ENCODE assay signal across 14 cellular contexts in genomic region chr9:11933926-11934325, GRCh38.
A peak's percentile ranks its signal among the peaks of the same experiment; 100 is the strongest.
DNase-seq lines count a peak whose midpoint lies in the region; ATAC-seq, FAIRE-seq and TF ChIP-seq lines count a peak whose summit lies in the region.
"Had no signal": no experiment of that assay in that cellular context is flagged by ENCODE, and none has a peak within 500 bp of the region (broad histone marks: within the 10 kb centered on the region; RNA-seq: fewer than 3 reads in every experiment).

No MANE protein-coding gene starts in this region.

- POLR2A ChIA-PET in HepG2 (lab: Yijun Ruan, JAX): no interaction called here

- ATAC-seq in HepG2 (no peak), right lobe of liver (no peak)

- H3K4me3 ChIP-seq in HepG2 (replicated peaks in 1 of 3; ENCODE audit: insufficient read depth in 1 of 3, low read depth in 2 of 3, low read length in 3 of 3) (no peak overlapping the region), right lobe of liver (no peak overlapping the region), fibroblast of pulmonary artery (replicated peaks; ENCODE audit: low read depth, low read length) (no peak overlapping the region)
- H3K4me3 ChIP-seq: left ventricle myocardium inferior had no signal

- H2AFZ ChIP-seq in HepG2 (ENCODE audit: low read length): no peak overlapping the region

- CTCF ChIA-PET in HepG2 (lab: Yijun Ruan, JAX; ENCODE audit: low intra/inter-chr PET ratio, low total read pairs): no interaction called here

- H3K27me3 ChIP-seq in HepG2 (ENCODE audit: control insufficient read depth in 1 of 2, insufficient read depth in 2 of 2, low read length in 2 of 2) (no peaks in the 10 kb centered on the region), right lobe of liver (no peaks in the 10 kb centered on the region)

- no TSS peak for BruUV-seq in HepG2 (replicated peaks; lab: Mats Ljungman, UMichigan)

- no peaks in the 10 kb centered on the region for H3K79me2 ChIP-seq in HepG2 (ENCODE audit: insufficient read depth, low read length)

- no peaks in the 10 kb centered on the region for H3K4me1 ChIP-seq in HepG2 (ENCODE audit: insufficient read depth, low read length)
- H3K4me1 ChIP-seq in right lobe of liver: no peaks in the 10 kb centered on the region
- H3K4me1 ChIP-seq: left ventricle myocardium inferior had no signal

- in situ Hi-C loops in HepG2 (cut with HindIII; ENCODE audit: extremely low pct_ligation_motif_present, low pct_unique_long_range_greater_than_20kb): no loop called here

- TF ChIP-seq CTCF in HepG2 (CRISPR knock-in tag; IDR thresholded peaks at IDR 0.05) (no peak), right lobe of liver (IDR thresholded peaks at IDR 0.05) (no peak), fibroblast of pulmonary artery (IDR thresholded peaks at IDR 0.05; ENCODE audit: low read length, missing control alignments) (no peak)

- intact Hi-C loops in HepG2 (cut with micrococcal nuclease; ENCODE audit: unreplicated experiment) (no loop called here), right lobe of liver (cut with DNase I) (no loop called here)

- no peak for TF ChIP-seq POLR2A in HepG2 (IDR thresholded peaks at IDR 0.05; ENCODE audit: insufficient read depth in 1 of 2, low read depth in 2 of 2, low read length in 2 of 2)
- TF ChIP-seq POLR2A in right lobe of liver (IDR thresholded peaks at IDR 0.05): no peak

- H3K36me3 ChIP-seq in HepG2 (replicated peaks in 1 of 2; ENCODE audit: control insufficient read depth in 1 of 2, insufficient read depth in 2 of 2, low read length in 2 of 2) (no peaks in the 10 kb centered on the region), right lobe of liver (no peaks in the 10 kb centered on the region)
- H3K36me3 ChIP-seq: left ventricle myocardium inferior had no signal

- H3K27ac ChIP-seq in HepG2 (ENCODE audit: extremely low read length, insufficient read depth, low read length) (no peak overlapping the region), right lobe of liver (no peak overlapping the region)
- H3K27ac ChIP-seq: left ventricle myocardium inferior had no signal

- TF ChIP-seq RAD21 in HepG2 (CRISPR knock-in tag; IDR thresholded peaks at IDR 0.05): no peak

- no peak for TF ChIP-seq EP300 in HepG2 (IDR thresholded peaks at IDR 0.05; ENCODE audit: low read depth in 2 of 2, low read length in 2 of 2)
- TF ChIP-seq EP300 in HepG2 (CRISPR knock-in tag; IDR thresholded peaks at IDR 0.05; ENCODE audit: borderline replicate concordance): no peak

- no peak for FAIRE-seq in HepG2 (lab: Jason Lieb, UNC)
- FAIRE-seq: G401.6, urothelium cell line had no signal

- H4K20me1 ChIP-seq in HepG2 (ENCODE audit: insufficient read depth, low read length): no peaks in the 10 kb centered on the region

- no peak overlapping the region for H3K9ac ChIP-seq in HepG2 (ENCODE audit: insufficient read depth, low read depth, low read length)

- peaks cover 60% of the 10 kb centered on the region for H3K9me3 ChIP-seq in HepG2 (ENCODE audit: low read length)
- H3K9me3 ChIP-seq in right lobe of liver: no peaks in the 10 kb centered on the region

- DNase-seq in HepG2 (ENCODE audit: low spot score) (no peak), right lobe of liver (no peak), RKO (ENCODE audit: low spot score) (peak; percentile 78), fibroblast of pulmonary artery (ENCODE audit: low read depth) (peak; percentile 66), SIG-M5 treated with dmso at 0.1 percent for 504 hours (lab: John Stamatoyannopoulos, UW; ENCODE audit: unreplicated experiment) (no peak), NCI-H510A treated with DMSO at 0.1 percent for 48 hours (lab: John Stamatoyannopoulos, UW) (no peak)
- DNase-seq in activated naive CD4-positive, alpha-beta T cell treated with Interleukin-2 at 50 U/mL for 16 hours: no peak
- no peak for DNase-seq in activated effector memory CD4-positive, alpha-beta T cell treated with Interleukin-2 at 50 U/mL for 16 hours
- DNase-seq: activated naive CD4-positive, alpha-beta T cell treated with anti-CD3 and anti-CD28 coated beads for 36 hours; dermis blood vessel endothelial cell; left ventricle myocardium inferior; NCI-H1092 treated with DMSO at 0.1 percent for 48 hours had no signal

- H3K4me2 ChIP-seq in HepG2 (ENCODE audit: low read depth, low read length): no peak overlapping the region

TF ChIP-seq in HepG2, 621 proteins besides CTCF, POLR2A, EP300 and RAD21:
- no peak for TF ChIP-seq NR1H2 (CRISPR knock-in tag; IDR thresholded peaks at IDR 0.05; ENCODE audit: borderline replicate concordance, low read depth)
- TF ChIP-seq, protein P1, sequence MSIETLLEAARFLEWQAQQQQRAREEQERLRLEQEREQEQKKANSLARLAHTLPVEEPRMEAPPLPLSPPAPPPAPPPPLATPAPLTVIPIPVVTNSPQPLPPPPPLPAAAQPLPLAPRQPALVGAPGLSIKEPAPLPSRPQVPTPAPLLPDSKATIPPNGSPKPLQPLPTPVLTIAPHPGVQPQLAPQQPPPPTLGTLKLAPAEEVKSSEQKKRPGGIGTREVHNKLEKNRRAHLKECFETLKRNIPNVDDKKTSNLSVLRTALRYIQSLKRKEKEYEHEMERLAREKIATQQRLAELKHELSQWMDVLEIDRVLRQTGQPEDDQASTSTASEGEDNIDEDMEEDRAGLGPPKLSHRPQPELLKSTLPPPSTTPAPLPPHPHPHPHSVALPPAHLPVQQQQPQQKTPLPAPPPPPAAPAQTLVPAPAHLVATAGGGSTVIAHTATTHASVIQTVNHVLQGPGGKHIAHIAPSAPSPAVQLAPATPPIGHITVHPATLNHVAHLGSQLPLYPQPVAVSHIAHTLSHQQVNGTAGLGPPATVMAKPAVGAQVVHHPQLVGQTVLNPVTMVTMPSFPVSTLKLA (IDR thresholded peaks at IDR 0.05): peak; percentile 35; the same call in 1 of the 2 replicates
- no peak for TF ChIP-seq ZHX1 (CRISPR knock-in tag; IDR thresholded peaks at IDR 0.05; ENCODE audit: low read depth)
TF ChIP-seq in HepG2: peak in this region for 1.

Comparison
In these comparisons a context has a peak if more than half of its experiments do, and no peak if none do; other contexts are left out.
1. DNase-seq: peak in RKO (single experiment) and fibroblast of pulmonary artery (single experiment); none in HepG2 (single experiment), right lobe of liver (0 of 3), SIG-M5 treated with dmso at 0.1 percent for 504 hours (single experiment), activated naive CD4-positive, alpha-beta T cell treated with Interleukin-2 at 50 U/mL for 16 hours (single experiment), activated effector memory CD4-positive, alpha-beta T cell treated with Interleukin-2 at 50 U/mL for 16 hours (single experiment) and NCI-H510A treated with DMSO at 0.1 percent for 48 hours (single experiment).